ENCODE assay signal across 1 cellular context in the genomic region with DNA sequence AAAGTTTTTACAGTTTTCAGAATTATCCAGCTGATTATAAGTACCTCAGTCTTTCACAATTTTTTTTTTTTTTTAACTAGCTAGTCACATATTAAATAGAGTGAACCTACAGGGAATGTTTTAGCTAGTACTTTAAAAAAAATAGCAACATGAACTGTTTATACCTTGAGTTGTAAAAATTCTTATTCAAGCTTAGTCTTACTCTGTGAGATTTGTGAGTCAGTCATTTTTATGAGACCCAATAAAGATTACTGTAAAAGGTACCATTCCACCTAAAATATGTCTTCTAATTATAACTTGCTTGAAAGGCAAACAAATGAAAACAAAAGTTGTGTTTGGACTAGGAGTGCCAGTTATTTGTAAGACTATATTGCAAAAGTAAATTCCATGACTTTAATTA. TPM values are rescaled to one million over a fixed set of nuclear protein-coding genes. Genes with fewer than 3 reads are reported as not detected.
"Had no signal": no experiment of that assay in that cellular context is flagged by ENCODE, and none has a peak within 500 bp of the region (broad histone marks: within the 10 kb centered on the region; RNA-seq: fewer than 3 reads in every experiment).

No MANE protein-coding gene starts in this region.

RNA-seq across cellular contexts. Expression of a gene that starts 5.9 kb away (rescaled TPM):
- total RNA-seq: gastrocnemius medialis had no signal
